ENCODE assay signal across 2 cellular contexts in genomic region chr12:107109726-107110518, GRCh38.
TF ChIP-seq lines count a peak whose summit lies in the region.

No MANE protein-coding gene starts in this region.

TF ChIP-seq in K562, 482 proteins besides CTCF, POLR2A, EP300 and RAD21 (continues in another document):
- TF ChIP-seq MNT (conservative IDR thresholded peaks at IDR 0.05): peak; percentile 21 to 63; a peak in 1 of 4 replicates
- 0 out of 2 replicates have a peak, but pooled peaks have one; percentile 37 for TF ChIP-seq DPF2 (IDR thresholded peaks at IDR 0.05)
- TF ChIP-seq ZNF511 (CRISPR knock-in tag; IDR thresholded peaks at IDR 0.05): no peak
- TF ChIP-seq ESRRA (IDR thresholded peaks at IDR 0.05; ENCODE audit: borderline replicate concordance, low read depth): peak; percentile 70
- peak in 1 of 2 experiments; percentile 61; a peak in 1 of 4 replicates for TF ChIP-seq CSDE1 (IDR thresholded peaks at IDR 0.05)
- TF ChIP-seq SRF (CRISPR knock-in tag; IDR thresholded peaks at IDR 0.05): peak; percentile 50 to 93; a peak in 2 of 4 replicates
- no peak for TF ChIP-seq ZNF431 (CRISPR knock-in tag; IDR thresholded peaks at IDR 0.05)
- no peak for TF ChIP-seq ZNF311 (CRISPR knock-in tag; IDR thresholded peaks at IDR 0.05)
- TF ChIP-seq MCM5 (IDR thresholded peaks at IDR 0.05; ENCODE audit: low read depth): no peak
- peak; percentile 66; the same call in 1 of the 2 replicates for TF ChIP-seq MXI1 (IDR thresholded peaks at IDR 0.05; ENCODE audit: low read depth, low read length)
- TF ChIP-seq POLR3G (IDR thresholded peaks at IDR 0.05; ENCODE audit: extremely low read depth, insufficient read length, insufficient replicate concordance): no peak
- peak; percentile 92 for TF ChIP-seq MYNN (IDR thresholded peaks at IDR 0.05)
- no peak for TF ChIP-seq MYNN (CRISPR knock-in tag; IDR thresholded peaks at IDR 0.05)
- TF ChIP-seq RFX7 (CRISPR knock-in tag; IDR thresholded peaks at IDR 0.05): no peak
- TF ChIP-seq CHCHD3 (CRISPR knock-in tag; IDR thresholded peaks at IDR 0.05): no peak
- no peak for TF ChIP-seq KLF16 (IDR thresholded peaks at IDR 0.05)
- TF ChIP-seq RREB1 (CRISPR knock-in tag; IDR thresholded peaks at IDR 0.05): no peak
- 0 out of 2 replicates have a peak, but pooled peaks have one; percentile 14 for TF ChIP-seq SMARCA4 (IDR thresholded peaks at IDR 0.05)
- 0 out of 2 replicates have a peak, but pooled peaks have one; percentile 29 for TF ChIP-seq HDAC2 (IDR thresholded peaks at IDR 0.05)
- TF ChIP-seq C11orf30 (IDR thresholded peaks at IDR 0.05; ENCODE audit: low read depth): 0 out of 2 replicates have a peak, but pooled peaks have one; percentile 18
- peak; percentile 12 to 29; a peak in 1 of 4 replicates for TF ChIP-seq FOXK2 (conservative IDR thresholded peaks at IDR 0.05 in 1 of 2, IDR thresholded peaks at IDR 0.05 in 1 of 2; ENCODE audit: low read depth in 2 of 2)
- 0 out of 4 replicates have a peak, but pooled peaks of 1 of the 2 experiments have one; percentile 33 for TF ChIP-seq HDAC1 (IDR thresholded peaks at IDR 0.05)
- TF ChIP-seq SNRNP70 (optimal IDR thresholded peaks at IDR 0.05; ENCODE audit: low read depth, low read length): no peak
- TF ChIP-seq ATF7 (IDR thresholded peaks at IDR 0.05): peak; percentile 60; the same call in 1 of the 2 replicates
- TF ChIP-seq EGR1 (conservative IDR thresholded peaks at IDR 0.05): peak; percentile 34

TF ChIP-seq in SK-N-SH, 30 proteins besides CTCF, POLR2A, EP300 and RAD21:
- TF ChIP-seq TCF12 (IDR thresholded peaks at IDR 0.05): no peak
- no peak for TF ChIP-seq USF1 (IDR thresholded peaks at IDR 0.05; ENCODE audit: borderline replicate concordance, low read depth)
